In genomic region chr1:67052741-67053534, GRCh38 we compare ENCODE assay signal across 8 cellular contexts. TPM values are rescaled to one million over a fixed set of nuclear protein-coding genes. Genes with fewer than 3 reads are reported as not detected.
A peak's percentile ranks its signal among the peaks of the same experiment; 100 is the strongest.
DNase-seq lines count a peak whose midpoint lies in the region; ATAC-seq and TF ChIP-seq lines count a peak whose summit lies in the region.

No MANE protein-coding gene starts in this region.

- H3K4me1 Mint-ChIP-seq in activated T-cell treated with anti-CD3 and anti-CD28 coated beads, Interleukin-2, amount 50 U/mL, for 72 hours (ENCODE audit: low read depth) = peaks cover 26% of the 10 kb centered on the region
- peaks cover 22 to 23% of the 10 kb centered on the region in 2 donors for H3K4me1 Mint-ChIP-seq in natural killer cell

- H3K9me3 Mint-ChIP-seq in activated T-cell treated with anti-CD3 and anti-CD28 coated beads, Interleukin-2, amount 50 U/mL, for 72 hours = no peaks in the 10 kb centered on the region
- no peaks in the 10 kb centered on the region for H3K9me3 Mint-ChIP-seq in natural killer cell

- H3K4me1 ChIP-seq in HEK293 (ENCODE audit: control insufficient read depth, insufficient read depth, low read length) = no peaks in the 10 kb centered on the region
- H3K4me1 ChIP-seq in urinary bladder (ENCODE audit: insufficient read depth) = no peaks in the 10 kb centered on the region

- peak in 1 of 2 donors; percentile 17 for ATAC-seq in activated T-cell treated with anti-CD3 and anti-CD28 coated beads, Interleukin-2, amount 50 U/mL, for 72 hours (replicated peaks in 1 of 2)
- peak in 1 of 3 donors; percentile 34 for ATAC-seq in natural killer cell

- H3K4me3 ChIP-seq in HEK293 (ENCODE audit: low read depth, low read length) (peak overlapping the region; percentile 84), MG63 (peak overlapping the region; percentile 70), urinary bladder (ENCODE audit: low read depth, low read length) (peak overlapping the region; percentile 83)

- peaks cover 11 to 35% of the 10 kb centered on the region in 2 experiments for H3K36me3 ChIP-seq in HEK293 (ENCODE audit: control insufficient read depth in 2 of 2, insufficient read depth in 1 of 2, low read length in 2 of 2)
- peaks cover 22% of the 10 kb centered on the region for H3K36me3 ChIP-seq in MG63
- peaks cover 3% of the 10 kb centered on the region for H3K36me3 ChIP-seq in urinary bladder (ENCODE audit: insufficient read depth)

- H3K4me3 Mint-ChIP-seq in activated T-cell treated with anti-CD3 and anti-CD28 coated beads, Interleukin-2, amount 50 U/mL, for 72 hours = peak overlapping the region; percentile 87 to 93
- peak overlapping the region; percentile 90 for H3K4me3 Mint-ChIP-seq in natural killer cell

- CTCF ChIA-PET in HEK293 (lab: Yijun Ruan, JAX) = interaction anchor here (0.6 to 1.8 kb wide), 2 partner anchors 24 to 56 kb away, joined by 3 to 7 read pairs; no protein-coding TSS in a partner anchor

- no peaks in the 10 kb centered on the region for H3K27me3 Mint-ChIP-seq in activated T-cell treated with anti-CD3 and anti-CD28 coated beads, Interleukin-2, amount 50 U/mL, for 72 hours (ENCODE audit: low read depth)
- no peaks in the 10 kb centered on the region for H3K27me3 Mint-ChIP-seq in natural killer cell (ENCODE audit: low read depth in 2 of 2)

- peaks cover 3 to 18% of the 10 kb centered on the region in 2 donors for H3K36me3 Mint-ChIP-seq in activated T-cell treated with anti-CD3 and anti-CD28 coated beads, Interleukin-2, amount 50 U/mL, for 72 hours (ENCODE audit: insufficient read depth in 2 of 2)
- H3K36me3 Mint-ChIP-seq in natural killer cell = no peaks in the 10 kb centered on the region

- intact Hi-C loops in natural killer cell (cut with micrococcal nuclease) = loop anchor here (5.0 kb wide), 1 partner anchor 94 kb away; no protein-coding TSS in a partner anchor

- no peak for TF ChIP-seq CTCF in HEK293 (tag by site-specific recombination; IDR thresholded peaks at IDR 0.05)
- TF ChIP-seq CTCF in natural killer cell (IDR thresholded peaks at IDR 0.05) = no peak

- no peaks in the 10 kb centered on the region for H3K27me3 ChIP-seq in MG63

- 2% methylated on average over 25 of the region's 25 CpGs for WGBS in urinary bladder

- H3K9me3 ChIP-seq in HEK293 (ENCODE audit: control insufficient read depth, insufficient read depth, low read depth, low read length) (no peaks in the 10 kb centered on the region), MG63 (no peaks in the 10 kb centered on the region)

- peak overlapping the region; percentile 70 for H3K27ac Mint-ChIP-seq in activated T-cell treated with anti-CD3 and anti-CD28 coated beads, Interleukin-2, amount 50 U/mL, for 72 hours
- peak overlapping the region; percentile 79 to 92 for H3K27ac Mint-ChIP-seq in natural killer cell

- H3K27ac ChIP-seq in HEK293 (ENCODE audit: extremely low read depth, low read depth, low read length) (peak overlapping the region; percentile 92), urinary bladder (ENCODE audit: low read depth) (peak overlapping the region; percentile 97)

- POLR2A ChIA-PET in HEK293 (lab: Yijun Ruan, JAX) = interaction anchor here (0.6 to 1.8 kb wide), 8 partner anchors 33 to 1633 kb away, joined by 3 to 10 read pairs (median 4); partner anchors contain the start of genes DNAI4 and MIER1

- DNase-seq in SIG-M5 treated with dmso at 0.1 percent for 504 hours (lab: John Stamatoyannopoulos, UW; ENCODE audit: unreplicated experiment) (peak; percentile 33), SIG-M5 (lab: John Stamatoyannopoulos, UW) (no peak), MG63 (peak; percentile 31), fibroblast of peridontal ligament (ENCODE audit: extremely low read depth) (peak; percentile 48), natural killer cell (no peak)
- peak; percentile 3 to 6 for DNase-seq in activated T-cell treated with anti-CD3 and anti-CD28 coated beads, Interleukin-2, amount 50 U/mL, for 72 hours

TF ChIP-seq in HEK293, 187 proteins besides CTCF, POLR2A, EP300 and RAD21 (continues in another document):
- 0 out of 2 replicates have a peak, but pooled peaks have one; percentile 38 for TF ChIP-seq ZNF2 (tag by site-specific recombination; IDR thresholded peaks at IDR 0.05)
- TF ChIP-seq, protein P1, sequence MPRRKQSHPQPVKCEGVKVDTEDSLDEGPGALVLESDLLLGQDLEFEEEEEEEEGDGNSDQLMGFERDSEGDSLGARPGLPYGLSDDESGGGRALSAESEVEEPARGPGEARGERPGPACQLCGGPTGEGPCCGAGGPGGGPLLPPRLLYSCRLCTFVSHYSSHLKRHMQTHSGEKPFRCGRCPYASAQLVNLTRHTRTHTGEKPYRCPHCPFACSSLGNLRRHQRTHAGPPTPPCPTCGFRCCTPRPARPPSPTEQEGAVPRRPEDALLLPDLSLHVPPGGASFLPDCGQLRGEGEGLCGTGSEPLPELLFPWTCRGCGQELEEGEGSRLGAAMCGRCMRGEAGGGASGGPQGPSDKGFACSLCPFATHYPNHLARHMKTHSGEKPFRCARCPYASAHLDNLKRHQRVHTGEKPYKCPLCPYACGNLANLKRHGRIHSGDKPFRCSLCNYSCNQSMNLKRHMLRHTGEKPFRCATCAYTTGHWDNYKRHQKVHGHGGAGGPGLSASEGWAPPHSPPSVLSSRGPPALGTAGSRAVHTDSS (tag by site-specific recombination; IDR thresholded peaks at IDR 0.05) = no peak
- TF ChIP-seq SCRT2 (tag by site-specific recombination; IDR thresholded peaks at IDR 0.05) = peak; percentile 34; the same call in 1 of the 2 replicates
- no peak for TF ChIP-seq ZNF132 (tag by site-specific recombination; IDR thresholded peaks at IDR 0.05; ENCODE audit: borderline replicate concordance)
- TF ChIP-seq ZNF626 (tag by site-specific recombination; IDR thresholded peaks at IDR 0.05) = no peak
- TF ChIP-seq ZNF391 (tag by site-specific recombination; IDR thresholded peaks at IDR 0.05; ENCODE audit: borderline replicate concordance, low read depth) = no peak
- TF ChIP-seq ZNF610 (tag by site-specific recombination; IDR thresholded peaks at IDR 0.05; ENCODE audit: borderline replicate concordance) = no peak
- no peak for TF ChIP-seq ZNF23 (tag by site-specific recombination; IDR thresholded peaks at IDR 0.05; ENCODE audit: borderline replicate concordance)
- TF ChIP-seq KLF7 (tag by site-specific recombination; IDR thresholded peaks at IDR 0.05; ENCODE audit: borderline replicate concordance) = no peak
- TF ChIP-seq, protein P2, sequence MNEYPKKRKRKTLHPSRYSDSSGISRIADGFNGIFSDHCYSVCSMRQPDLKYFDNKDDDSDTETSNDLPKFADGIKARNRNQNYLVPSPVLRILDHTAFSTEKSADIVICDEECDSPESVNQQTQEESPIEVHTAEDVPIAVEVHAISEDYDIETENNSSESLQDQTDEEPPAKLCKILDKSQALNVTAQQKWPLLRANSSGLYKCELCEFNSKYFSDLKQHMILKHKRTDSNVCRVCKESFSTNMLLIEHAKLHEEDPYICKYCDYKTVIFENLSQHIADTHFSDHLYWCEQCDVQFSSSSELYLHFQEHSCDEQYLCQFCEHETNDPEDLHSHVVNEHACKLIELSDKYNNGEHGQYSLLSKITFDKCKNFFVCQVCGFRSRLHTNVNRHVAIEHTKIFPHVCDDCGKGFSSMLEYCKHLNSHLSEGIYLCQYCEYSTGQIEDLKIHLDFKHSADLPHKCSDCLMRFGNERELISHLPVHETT (tag by site-specific recombination; IDR thresholded peaks at IDR 0.05) = no peak
- no peak for TF ChIP-seq YY1 (tag by site-specific recombination; IDR thresholded peaks at IDR 0.05)
- TF ChIP-seq ZNF335 (tag by site-specific recombination; conservative IDR thresholded peaks at IDR 0.05) = peak; percentile 41
- TF ChIP-seq ATF2 (tag by site-specific recombination; IDR thresholded peaks at IDR 0.05; ENCODE audit: low read depth) = no peak
- TF ChIP-seq SP2 (tag by site-specific recombination; IDR thresholded peaks at IDR 0.05) = peak; percentile 14; the same call in 1 of the 2 replicates
- TF ChIP-seq GLIS2 (tag by site-specific recombination; IDR thresholded peaks at IDR 0.05) = peak; percentile 83
- TF ChIP-seq ZEB2 (tag by site-specific recombination; IDR thresholded peaks at IDR 0.05) = no peak
- no peak for TF ChIP-seq ZNF580 (tag by site-specific recombination; IDR thresholded peaks at IDR 0.05)
- TF ChIP-seq ZNF768 (tag by site-specific recombination; IDR thresholded peaks at IDR 0.05) = no peak
- TF ChIP-seq GFI1B (tag by site-specific recombination; IDR thresholded peaks at IDR 0.05) = no peak
- TF ChIP-seq ZNF24 (tag by site-specific recombination; IDR thresholded peaks at IDR 0.05) = no peak
- no peak for TF ChIP-seq ZNF701 (tag by site-specific recombination; IDR thresholded peaks at IDR 0.05)
- TF ChIP-seq ZXDB (tag by site-specific recombination; IDR thresholded peaks at IDR 0.05) = peak; percentile 17; the same call in 1 of the 2 replicates
- peak; percentile 55 for TF ChIP-seq ZNF600 (tag by site-specific recombination; IDR thresholded peaks at IDR 0.05)

RNA-seq across cellular contexts. Expression of gene SLC35D1, which starts 1.0 kb away (rescaled TPM):
- 4.1 and 4.3 TPM in 2 replicates for total RNA-seq in MG63 (2014; rRNA removed; shearing (Covaris generic); ENCODE audit: low replicate concordance)
- total RNA-seq in activated T-cell treated with anti-CD3 and anti-CD28 coated beads, Interleukin-2, amount 50 U/mL, for 72 hours = 10 to 100 TPM; 16.7 to 19.6 TPM
- 10 to 100 TPM; 12.9 to 17.0 (median 16.1) TPM for total RNA-seq in natural killer cell
- 20.3 TPM for total RNA-seq in urinary bladder
- polyA plus RNA-seq in urinary bladder = 6.0 TPM

Comparison
In these comparisons a context has a peak if more than half of its experiments do, and no peak if none do; other contexts are left out.
1. DNase-seq: peak in SIG-M5 treated with dmso at 0.1 percent for 504 hours (single experiment), MG63 (single experiment), activated T-cell treated with anti-CD3 and anti-CD28 coated beads, Interleukin-2, amount 50 U/mL, for 72 hours (2 of 2) and fibroblast of peridontal ligament (single experiment); none in SIG-M5 (single experiment) and natural killer cell (single experiment).
2. Peak in every context shown above with its lines, with median percentiles within 50 percentile points of each other: H3K4me3 ChIP-seq.